In the genomic region with DNA sequence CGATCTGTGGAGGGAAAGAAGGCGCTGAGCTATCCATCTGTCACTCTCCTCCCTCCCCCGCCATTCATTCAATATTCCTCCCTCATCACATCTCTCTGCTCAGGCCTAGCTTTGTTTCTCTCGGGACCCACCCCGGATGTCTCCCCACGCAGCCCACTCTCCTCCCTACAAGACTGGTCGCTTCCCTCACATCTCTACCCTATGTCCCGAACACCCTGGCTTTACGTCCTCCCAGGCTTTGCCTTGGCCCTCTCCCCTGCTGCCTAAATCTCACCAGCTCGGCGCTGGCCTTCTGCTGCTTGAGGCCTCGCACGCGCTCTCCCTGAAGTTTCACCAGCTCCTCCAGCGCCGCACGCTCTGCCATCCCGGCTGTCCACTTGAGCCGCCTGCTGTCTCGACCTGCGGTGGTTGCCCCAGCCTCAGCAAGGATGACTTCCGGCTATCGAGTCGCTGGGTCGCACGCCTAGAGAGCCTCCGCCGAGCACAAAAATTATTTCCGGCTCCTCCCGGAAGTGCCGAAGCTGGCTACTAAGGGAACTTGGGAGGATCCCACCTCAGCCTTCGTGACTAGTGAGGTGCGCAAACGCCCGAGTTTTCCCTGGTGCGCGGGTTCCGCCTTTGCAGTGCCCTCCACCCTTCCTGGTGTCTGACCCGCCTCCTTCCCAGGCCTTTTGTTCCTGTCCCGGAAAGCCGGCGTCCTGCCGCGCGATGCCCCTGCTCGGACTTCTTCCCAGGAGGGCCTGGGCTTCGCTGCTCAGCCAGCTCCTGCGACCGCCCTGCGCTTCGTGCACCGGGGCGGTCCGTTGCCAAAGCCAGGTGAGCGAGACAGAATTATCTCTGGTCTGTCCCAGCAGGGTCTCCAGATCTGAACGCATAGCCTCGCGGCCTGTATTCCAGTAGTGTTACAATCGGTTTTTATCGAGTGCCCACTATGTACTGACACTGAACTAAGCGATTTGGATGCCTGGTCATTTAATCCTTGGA, we compare ENCODE assay signal across 8 cellular contexts. TPM values are rescaled to one million over a fixed set of nuclear protein-coding genes. Genes with fewer than 3 reads are reported as not detected.
DNase-seq lines count a peak whose midpoint lies in the region; ATAC-seq, FAIRE-seq and TF ChIP-seq lines count a peak whose summit lies in the region.

A gene with protein sequence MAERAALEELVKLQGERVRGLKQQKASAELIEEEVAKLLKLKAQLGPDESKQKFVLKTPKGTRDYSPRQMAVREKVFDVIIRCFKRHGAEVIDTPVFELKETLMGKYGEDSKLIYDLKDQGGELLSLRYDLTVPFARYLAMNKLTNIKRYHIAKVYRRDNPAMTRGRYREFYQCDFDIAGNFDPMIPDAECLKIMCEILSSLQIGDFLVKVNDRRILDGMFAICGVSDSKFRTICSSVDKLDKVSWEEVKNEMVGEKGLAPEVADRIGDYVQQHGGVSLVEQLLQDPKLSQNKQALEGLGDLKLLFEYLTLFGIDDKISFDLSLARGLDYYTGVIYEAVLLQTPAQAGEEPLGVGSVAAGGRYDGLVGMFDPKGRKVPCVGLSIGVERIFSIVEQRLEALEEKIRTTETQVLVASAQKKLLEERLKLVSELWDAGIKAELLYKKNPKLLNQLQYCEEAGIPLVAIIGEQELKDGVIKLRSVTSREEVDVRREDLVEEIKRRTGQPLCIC (minus strand): TSS at position 430 of the 984 bp plus-strand sequence. CDS start 66 bp downstream, at position 364.
A gene with protein sequence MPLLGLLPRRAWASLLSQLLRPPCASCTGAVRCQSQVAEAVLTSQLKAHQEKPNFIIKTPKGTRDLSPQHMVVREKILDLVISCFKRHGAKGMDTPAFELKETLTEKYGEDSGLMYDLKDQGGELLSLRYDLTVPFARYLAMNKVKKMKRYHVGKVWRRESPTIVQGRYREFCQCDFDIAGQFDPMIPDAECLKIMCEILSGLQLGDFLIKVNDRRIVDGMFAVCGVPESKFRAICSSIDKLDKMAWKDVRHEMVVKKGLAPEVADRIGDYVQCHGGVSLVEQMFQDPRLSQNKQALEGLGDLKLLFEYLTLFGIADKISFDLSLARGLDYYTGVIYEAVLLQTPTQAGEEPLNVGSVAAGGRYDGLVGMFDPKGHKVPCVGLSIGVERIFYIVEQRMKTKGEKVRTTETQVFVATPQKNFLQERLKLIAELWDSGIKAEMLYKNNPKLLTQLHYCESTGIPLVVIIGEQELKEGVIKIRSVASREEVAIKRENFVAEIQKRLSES (plus strand): TSS at position 515 of the 984 bp plus-strand sequence. CDS start 194 bp downstream, at position 709.

- H3K4me1 ChIP-seq in BE2C: no peaks in the 10 kb centered on the region; the same call in 1 of the 2 replicates

- H3K4me3 Mint-ChIP-seq in activated CD4-positive, alpha-beta T cell treated with anti-CD3 and anti-CD28 coated beads, Interleukin-2, amount 10 ng/mL, durations not matched to agents 7 days and 5 days: peak within 1 kb of the TSS; percentile 99

- H3K36me3 ChIP-seq in BE2C: peaks cover 48% of the 10 kb centered on the region

- H3K4me1 Mint-ChIP-seq in activated CD4-positive, alpha-beta T cell treated with anti-CD3 and anti-CD28 coated beads, Interleukin-2, amount 10 ng/mL, durations not matched to agents 7 days and 5 days: peaks cover 44% of the 10 kb centered on the region

- no peaks in the 10 kb centered on the region for H3K9me3 Mint-ChIP-seq in activated CD4-positive, alpha-beta T cell treated with anti-CD3 and anti-CD28 coated beads, Interleukin-2, amount 10 ng/mL, durations not matched to agents 7 days and 5 days

- POLR2A ChIA-PET in activated CD4-positive, alpha-beta T cell treated with anti-CD3 and anti-CD28 coated beads, Interleukin-2, amount 10 ng/mL, durations not matched to agents 7 days and 5 days (lab: Charles Lee): interaction anchor here (0.5 to 1.1 kb wide), 4 partner anchors 9 to 44 kb away, joined by 3 read pairs; a partner anchor contains a TSS

- no peaks in the 10 kb centered on the region for H3K27me3 Mint-ChIP-seq in activated CD4-positive, alpha-beta T cell treated with anti-CD3 and anti-CD28 coated beads, Interleukin-2, amount 10 ng/mL, durations not matched to agents 7 days and 5 days

- CTCF ChIA-PET in activated CD4-positive, alpha-beta T cell treated with anti-CD3 and anti-CD28 coated beads, Interleukin-2, amount 10 ng/mL, durations not matched to agents 7 days and 5 days (lab: Charles Lee): interaction anchor here (0.7 to 3.3 kb wide), 10 partner anchors 9 to 162 kb away, joined by 3 to 14 read pairs (median 3); a partner anchor contains a TSS

- no peaks in the 10 kb centered on the region for H3K27me3 ChIP-seq in BE2C

- DNase-seq in BE2C (peak; percentile 93), GM19239 (ENCODE audit: insufficient read length, low spot score) (peak; percentile 85), NCI-H524 treated with DMSO at 0.1 percent for 48 hours (lab: John Stamatoyannopoulos, UW) (peak; percentile 65), cortex of kidney (lab: John Stamatoyannopoulos, UW) (peak; percentile 24), left colon (peak; percentile 91 to 95)
- DNase-seq in activated CD4-positive, alpha-beta T cell treated with anti-CD3 and anti-CD28 coated beads, Interleukin-2, amount 10 ng/mL, durations not matched to agents 7 days and 5 days: peak; percentile 87
- DNase-seq in stimulated activated CD4-positive, alpha-beta T cell treated with anti-CD3 and anti-CD28 coated beads, Interleukin-1b, Interleukin-23, amount 100 ng/mL, for 48 hours: peak; percentile 90

- peak within 1 kb of the TSS; percentile 93 for H3K4me3 ChIP-seq in BE2C (ENCODE audit: low read depth, low read length)

- peak; percentile 83 for FAIRE-seq in GM19239 (lab: Jason Lieb, UNC)

- no peak for TF ChIP-seq CTCF in BE2C (IDR thresholded peaks at IDR 0.05; ENCODE audit: low read depth, low read length)

- H3K36me3 Mint-ChIP-seq in activated CD4-positive, alpha-beta T cell treated with anti-CD3 and anti-CD28 coated beads, Interleukin-2, amount 10 ng/mL, durations not matched to agents 7 days and 5 days (ENCODE audit: low read depth): peaks cover 56% of the 10 kb centered on the region

- no peaks in the 10 kb centered on the region for H3K9me3 ChIP-seq in BE2C

- H3K27ac Mint-ChIP-seq in activated CD4-positive, alpha-beta T cell treated with anti-CD3 and anti-CD28 coated beads, Interleukin-2, amount 10 ng/mL, durations not matched to agents 7 days and 5 days: peak within 1 kb of the TSS; percentile 97

- intact Hi-C loops in left colon (cut with DNase I, micrococcal nuclease): no loop called here

- peak; percentile 93 for ATAC-seq in HG03457 (IDR thresholded peaks at IDR 0.05; ENCODE audit: unreplicated experiment)
- ATAC-seq in left colon: peak; percentile 93

RNA-seq across cellular contexts. Expression of the first gene that starts in this region (rescaled TPM):
- 176 TPM for polyA plus RNA-seq in BE2C (2012; ENCODE audit: insufficient read depth, insufficient read length, low read depth)
- total RNA-seq in activated CD4-positive, alpha-beta T cell treated with anti-CD3 and anti-CD28 coated beads, Interleukin-2, amount 10 ng/mL, durations not matched to agents 7 days and 5 days: 10 to 100 TPM; 71.5 to 76.5 TPM
- total RNA-seq in left colon: 10 to 100 TPM; 48.6 to 53.7 TPM

RNA-seq across cellular contexts. Expression of the second gene that starts in this region (rescaled TPM):
- polyA plus RNA-seq in BE2C (2012; ENCODE audit: insufficient read depth, insufficient read length, low read depth): 17.7 TPM
- 10 to 100 TPM; 32.7 to 34.2 TPM for total RNA-seq in activated CD4-positive, alpha-beta T cell treated with anti-CD3 and anti-CD28 coated beads, Interleukin-2, amount 10 ng/mL, durations not matched to agents 7 days and 5 days
- 10 to 100 TPM; 37.6 to 38.9 TPM for total RNA-seq in left colon

Comparison
In these comparisons a context has a peak if more than half of its experiments do, and no peak if none do; other contexts are left out.
1. Peak in every context shown above with its lines: DNase-seq, ATAC-seq and H3K4me3 ChIP-seq.
2. DNase-seq: peak in every context shown above with its lines; median percentile 93 in BE2C; 93 in left colon; 90 in stimulated activated CD4-positive, alpha-beta T cell treated with anti-CD3 and anti-CD28 coated beads, Interleukin-1b, Interleukin-23, amount 100 ng/mL, for 48 hours; 87 in activated CD4-positive, alpha-beta T cell treated with anti-CD3 and anti-CD28 coated beads, Interleukin-2, amount 10 ng/mL, durations not matched to agents 7 days and 5 days; 85 in GM19239; 65 in NCI-H524 treated with DMSO at 0.1 percent for 48 hours; 24 in cortex of kidney.